Comparison of ENCODE assay signal across 16 cellular contexts in genomic region chr10:30092151-30092790, GRCh38. TPM values are rescaled to one million over a fixed set of nuclear protein-coding genes. Genes with fewer than 3 reads are reported as not detected.
DNase-seq lines count a peak whose midpoint lies in the region; ATAC-seq and TF ChIP-seq lines count a peak whose summit lies in the region.
"Had no signal": no experiment of that assay in that cellular context is flagged by ENCODE, and none has a peak within 500 bp of the region (broad histone marks: within the 10 kb centered on the region; RNA-seq: fewer than 3 reads in every experiment).

No MANE protein-coding gene starts in this region.

- no peaks in the 10 kb centered on the region for H3K4me1 Mint-ChIP-seq in activated CD4-positive, alpha-beta T cell treated with anti-CD3 and anti-CD28 coated beads, Interleukin-2, amount 10 ng/mL, durations not matched to agents 7 days and 5 days
- H3K4me1 Mint-ChIP-seq: activated CD8-positive, alpha-beta memory T cell treated with anti-CD3 and anti-CD28 coated beads, Interleukin-2, amount 10 ng/mL, durations not matched to agents 7 days and 5 days; activated naive CD4-positive, alpha-beta T cell treated with anti-CD3 and anti-CD28 coated beads, Interleukin-2, amount 50 U/mL, for 24 hours had no signal

- DNase-seq in EL (peak; percentile 62), NB4 (ENCODE audit: low read depth) (peak; percentile 35), choroid plexus epithelial cell (ENCODE audit: low read depth) (peak; percentile 25), putamen (ENCODE audit: low spot score) (peak; percentile 48), substantia nigra (lab: John Stamatoyannopoulos, UW) (no peak)
- DNase-seq in activated CD4-positive, alpha-beta T cell treated with anti-CD3 and anti-CD28 coated beads, Interleukin-2, amount 50 U/mL, for 48 hours, result no peak
- DNase-seq in activated CD4-positive, alpha-beta T cell treated with anti-CD3 and anti-CD28 coated beads, Interleukin-2, amount 10 ng/mL, durations not matched to agents 7 days and 5 days, result no peak
- DNase-seq: activated CD8-positive, alpha-beta memory T cell treated with anti-CD3 and anti-CD28 coated beads, Interleukin-2, amount 10 ng/mL, durations not matched to agents 7 days and 5 days; Calu3; cortex of kidney; NCI-H1436; NCI-H526 treated with DMSO at 0.1 percent for 48 hours; SHP77 had no signal

- no peak overlapping the region for H3K27ac Mint-ChIP-seq in activated CD4-positive, alpha-beta T cell treated with anti-CD3 and anti-CD28 coated beads, Interleukin-2, amount 10 ng/mL, durations not matched to agents 7 days and 5 days
- H3K27ac Mint-ChIP-seq: activated CD8-positive, alpha-beta memory T cell treated with anti-CD3 and anti-CD28 coated beads, Interleukin-2, amount 10 ng/mL, durations not matched to agents 7 days and 5 days; activated naive CD4-positive, alpha-beta T cell treated with anti-CD3 and anti-CD28 coated beads, Interleukin-2, amount 50 U/mL, for 24 hours had no signal

- no peak for TF ChIP-seq POLR2A in NB4 (IDR thresholded peaks at IDR 0.05; ENCODE audit: extremely low read depth, insufficient read length)

- POLR2A ChIA-PET in activated CD4-positive, alpha-beta T cell treated with anti-CD3 and anti-CD28 coated beads, Interleukin-2, amount 10 ng/mL, durations not matched to agents 7 days and 5 days (lab: Charles Lee), result no interaction called here

- no peaks in the 10 kb centered on the region for H3K36me3 Mint-ChIP-seq in activated CD4-positive, alpha-beta T cell treated with anti-CD3 and anti-CD28 coated beads, Interleukin-2, amount 10 ng/mL, durations not matched to agents 7 days and 5 days (ENCODE audit: low read depth)
- H3K36me3 Mint-ChIP-seq: activated CD8-positive, alpha-beta memory T cell treated with anti-CD3 and anti-CD28 coated beads, Interleukin-2, amount 10 ng/mL, durations not matched to agents 7 days and 5 days; activated naive CD4-positive, alpha-beta T cell treated with anti-CD3 and anti-CD28 coated beads, Interleukin-2, amount 50 U/mL, for 24 hours had no signal

- peaks cover 29% of the 10 kb centered on the region for H3K27me3 Mint-ChIP-seq in activated CD4-positive, alpha-beta T cell treated with anti-CD3 and anti-CD28 coated beads, Interleukin-2, amount 10 ng/mL, durations not matched to agents 7 days and 5 days

- no peaks in the 10 kb centered on the region for H3K9me3 Mint-ChIP-seq in activated CD4-positive, alpha-beta T cell treated with anti-CD3 and anti-CD28 coated beads, Interleukin-2, amount 10 ng/mL, durations not matched to agents 7 days and 5 days
- H3K9me3 Mint-ChIP-seq: activated naive CD4-positive, alpha-beta T cell treated with anti-CD3 and anti-CD28 coated beads, Interleukin-2, amount 50 U/mL, for 24 hours had no signal

- no peak for ATAC-seq in GM18502 (IDR thresholded peaks at IDR 0.05; ENCODE audit: poor library complexity, unreplicated experiment)
- ATAC-seq: activated CD8-positive, alpha-beta memory T cell treated with anti-CD3 and anti-CD28 coated beads, Interleukin-2, amount 10 ng/mL, durations not matched to agents 7 days and 5 days had no signal

- H3K4me3 Mint-ChIP-seq in activated CD4-positive, alpha-beta T cell treated with anti-CD3 and anti-CD28 coated beads, Interleukin-2, amount 10 ng/mL, durations not matched to agents 7 days and 5 days, result no peak overlapping the region
- H3K4me3 Mint-ChIP-seq: activated CD8-positive, alpha-beta memory T cell treated with anti-CD3 and anti-CD28 coated beads, Interleukin-2, amount 10 ng/mL, durations not matched to agents 7 days and 5 days; activated naive CD4-positive, alpha-beta T cell treated with anti-CD3 and anti-CD28 coated beads, Interleukin-2, amount 50 U/mL, for 24 hours had no signal

- no peak for TF ChIP-seq CTCF in NB4 (IDR thresholded peaks at IDR 0.05; ENCODE audit: low read depth, low read length)
- TF ChIP-seq CTCF in choroid plexus epithelial cell (conservative IDR thresholded peaks at IDR 0.05; ENCODE audit: low read depth, low read length), result no peak

- H3K4me3 ChIP-seq in NB4 (ENCODE audit: low read depth, low read length), result no peak overlapping the region
- no peak overlapping the region for H3K4me3 ChIP-seq in choroid plexus epithelial cell (ENCODE audit: low read depth, low read length)
- H3K4me3 ChIP-seq: right atrium auricular region had no signal

- CTCF ChIA-PET in activated CD4-positive, alpha-beta T cell treated with anti-CD3 and anti-CD28 coated beads, Interleukin-2, amount 10 ng/mL, durations not matched to agents 7 days and 5 days (lab: Charles Lee), result interaction anchor here (1.1 to 1.2 kb wide), 2 partner anchors 27 to 94 kb away, joined by 3 to 4 read pairs; no protein-coding TSS in a partner anchor

- no peak overlapping the region for H3K27ac ChIP-seq in substantia nigra (ENCODE audit: low read depth, low read length, poor library complexity, severe bottlenecking)
- H3K27ac ChIP-seq: right atrium auricular region had no signal

RNA-seq across cellular contexts. Expression of gene JCAD, which starts 32.9 kb away (rescaled TPM):
- total RNA-seq in activated CD4-positive, alpha-beta T cell treated with anti-CD3 and anti-CD28 coated beads, Interleukin-2, amount 10 ng/mL, durations not matched to agents 7 days and 5 days, result under 1 TPM in 1 of 2 experiments, not detected in 1; 0.12 TPM

Comparison
In these comparisons a context has a peak if more than half of its experiments do, and no peak if none do; other contexts are left out.
1. DNase-seq: peak in EL (single experiment), NB4 (single experiment), choroid plexus epithelial cell (single experiment) and putamen (single experiment); none in activated CD4-positive, alpha-beta T cell treated with anti-CD3 and anti-CD28 coated beads, Interleukin-2, amount 50 U/mL, for 48 hours (0 of 2), activated CD4-positive, alpha-beta T cell treated with anti-CD3 and anti-CD28 coated beads, Interleukin-2, amount 10 ng/mL, durations not matched to agents 7 days and 5 days (single experiment) and substantia nigra (0 of 49).